In genomic region chr1:1939296-1940122, GRCh38 we compare ENCODE assay signal across 25 cellular contexts. TPM values are rescaled to one million over a fixed set of nuclear protein-coding genes. Genes with fewer than 3 reads are reported as not detected.
"Had no signal": no experiment of that assay in that cellular context is flagged by ENCODE, and none has a peak within 500 bp of the region (broad histone marks: within the 10 kb centered on the region; RNA-seq: fewer than 3 reads in every experiment).

No MANE protein-coding gene starts in this region.

- ATAC-seq: activated CD4-positive, CD25-positive, alpha-beta regulatory T cell treated with anti-CD3 and anti-CD28 coated beads, Interleukin-2, amount 50 U/mL, for 24 hours; activated CD8-positive, alpha-beta T cell treated with anti-CD3 and anti-CD28 coated beads, Interleukin-2, amount 10 ng/mL, durations not matched to agents 7 days and 5 days; body of pancreas had no signal

- H3K27ac ChIP-seq: ascending aorta, body of pancreas, SJCRH30 had no signal

- H3K9me3 Mint-ChIP-seq: activated naive CD4-positive, alpha-beta T cell treated with anti-CD3 and anti-CD28 coated beads, Interleukin-2, amount 50 U/mL, for 24 hours had no signal

- H3K4me1 Mint-ChIP-seq: activated naive CD4-positive, alpha-beta T cell treated with anti-CD3 and anti-CD28 coated beads, Interleukin-2, amount 50 U/mL, for 24 hours had no signal

- H3K4me3 Mint-ChIP-seq: activated CD8-positive, alpha-beta T cell treated with anti-CD3 and anti-CD28 coated beads, Interleukin-2, amount 10 ng/mL, durations not matched to agents 7 days and 5 days; activated naive CD4-positive, alpha-beta T cell treated with anti-CD3 and anti-CD28 coated beads, Interleukin-2, amount 50 U/mL, for 24 hours had no signal

- H3K36me3 Mint-ChIP-seq: activated naive CD4-positive, alpha-beta T cell treated with anti-CD3 and anti-CD28 coated beads, Interleukin-2, amount 50 U/mL, for 24 hours had no signal

- H3K36me3 ChIP-seq: ascending aorta, SJCRH30 had no signal

- H3K9me3 ChIP-seq: ascending aorta, body of pancreas, SJCRH30, SK-N-SH had no signal

- DNase-seq: activated CD4-positive, alpha-beta T cell treated with anti-CD3 and anti-CD28 coated beads for 4 hours; activated CD4-positive, alpha-beta T cell treated with anti-CD3 and anti-CD28 coated beads, Interleukin-2, amount 50 U/mL, for 4 hours; activated CD8-positive, alpha-beta memory T cell treated with anti-CD3 and anti-CD28 coated beads, Interleukin-2, amount 50 U/mL, for 48 hours; activated CD8-positive, alpha-beta T cell treated with anti-CD3 and anti-CD28 coated beads, Interleukin-2, amount 10 ng/mL, durations not matched to agents 7 days and 5 days; activated T-cell treated with anti-CD3 and anti-CD28 coated beads, Interleukin-2, amount 50 U/mL, for 1 hour; body of pancreas; central memory CD4-positive, alpha-beta T cell; KG1; NCI-H1048; NCI-H146; NCI-H1930; NCI-H2171 treated with DMSO at 0.1 percent for 48 hours; NCI-H226; NCI-H526 treated with DMSO at 0.1 percent for 48 hours; NCI-H82; SJCRH30; SW 1271 had no signal

- H3K27me3 ChIP-seq: ascending aorta, body of pancreas had no signal

- H3K4me2 ChIP-seq: SK-N-SH had no signal

- H3K4me1 ChIP-seq: ascending aorta had no signal

- FAIRE-seq: bronchial epithelial cell had no signal

- H3K27ac Mint-ChIP-seq: activated CD8-positive, alpha-beta T cell treated with anti-CD3 and anti-CD28 coated beads, Interleukin-2, amount 10 ng/mL, durations not matched to agents 7 days and 5 days; activated naive CD4-positive, alpha-beta T cell treated with anti-CD3 and anti-CD28 coated beads, Interleukin-2, amount 50 U/mL, for 24 hours had no signal

- H3K9ac ChIP-seq: SK-N-SH had no signal

- H3K4me3 ChIP-seq: ascending aorta, body of pancreas, SJCRH30 had no signal

RNA-seq across cellular contexts. Expression of gene TMEM52, which starts 20.4 kb away (rescaled TPM):
- total RNA-seq: ascending aorta; M059J; T-helper 1 cell treated with Interleukin-12 subunit alpha and Interleukin-12 subunit beta and Interleukin-4 antibody, amounts not matched to agents 30 ng/mL and 1 ng/mL, for 36 hours had no signal

RNA-seq across cellular contexts. Expression of gene CALML6, which starts 24.4 kb away (rescaled TPM):
- total RNA-seq: ascending aorta; M059J; RPMI7951; T-helper 1 cell treated with Interleukin-12 subunit alpha and Interleukin-12 subunit beta and Interleukin-4 antibody, amounts not matched to agents 30 ng/mL and 1 ng/mL, for 36 hours had no signal
